In the genomic region with DNA sequence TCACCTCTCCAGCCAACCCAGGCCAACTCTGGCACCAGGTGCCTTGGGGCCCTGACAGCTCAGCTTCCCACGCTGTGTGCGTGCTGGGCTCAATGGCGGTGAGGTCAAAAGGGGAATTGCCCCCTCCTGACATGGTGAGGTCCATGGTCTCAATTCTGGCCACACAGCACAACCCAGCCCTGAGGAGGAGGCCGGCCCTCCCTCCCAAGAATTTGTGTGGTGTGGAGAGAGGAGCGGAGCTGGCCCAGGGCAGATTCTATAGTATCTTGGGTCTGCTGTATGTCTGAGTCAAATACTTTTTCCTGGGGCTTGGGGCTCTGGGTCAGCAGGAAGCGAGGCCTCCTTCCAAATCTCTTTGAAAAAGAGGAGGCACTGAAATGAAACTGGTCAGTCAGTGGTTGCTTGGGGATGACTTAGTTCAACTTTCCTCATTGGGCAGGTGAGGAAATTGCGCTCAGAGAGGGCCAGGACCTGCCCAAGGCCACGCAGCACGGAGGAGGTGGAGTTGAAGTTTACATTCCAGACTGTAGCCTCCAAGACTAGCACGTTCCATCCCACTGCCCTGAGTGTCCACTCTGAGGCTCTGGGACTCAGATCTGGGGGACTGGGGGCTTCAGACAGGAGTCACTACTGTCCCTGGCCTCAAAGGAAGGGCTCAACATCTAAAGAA, we compare ENCODE assay signal across 23 cellular contexts.
"Had no signal": no experiment of that assay in that cellular context is flagged by ENCODE, and none has a peak within 500 bp of the region (broad histone marks: within the 10 kb centered on the region; RNA-seq: fewer than 3 reads in every experiment).

No MANE protein-coding gene starts in this region.

- H3K27me3 Mint-ChIP-seq: activated naive CD8-positive, alpha-beta T cell; dendritic cell treated with granulocyte-macrophage colony-stimulating factor and Interleukin-4, amounts not matched to agents 40 ng/mL and 50 ng/mL, for 4 days had no signal

- H3K4me1 ChIP-seq: left lung, parathyroid adenoma had no signal

- DNase-seq: activated CD4-positive, alpha-beta T cell treated with anti-CD3 and anti-CD28 coated beads for 4 hours; activated CD4-positive, alpha-beta T cell treated with anti-CD3 and anti-CD28 coated beads, Interleukin-2, amount 50 U/mL, for 4 hours; activated naive CD4-positive, alpha-beta T cell; activated T-cell treated with anti-CD3 and anti-CD28 coated beads for 4 hours; activated T-cell treated with anti-CD3 and anti-CD28 coated beads, Interleukin-2, amount 50 U/mL, for 72 hours; foreskin keratinocyte; heart right ventricle; left lung; nephron progenitor cell; nucleus accumbens; stimulated activated CD4-positive, alpha-beta T cell treated with anti-CD3 and anti-CD28 coated beads, Interleukin-12 subunit alpha, Interleukin-12 subunit beta, amount 100 ng/mL, for 4 hours; stimulated activated CD4-positive, alpha-beta T cell treated with anti-CD3 and anti-CD28 coated beads, Interleukin-4, amount 100 ng/mL, for 1 hour; stimulated activated naive CD8-positive, alpha-beta T cell treated with anti-CD3 and anti-CD28 coated beads, Interleukin-15, Interleukin-2, amounts not matched to agents 100 U/mL and 50 U/mL, for 24 hours; upper lobe of right lung had no signal

- H2AFZ ChIP-seq: parathyroid adenoma had no signal

- H3K79me2 ChIP-seq: parathyroid adenoma had no signal

- H3K4me3 ChIP-seq: cardiac muscle cell, esophagus muscularis mucosa, heart right ventricle, left lung, lung, right atrium auricular region, upper lobe of right lung had no signal

- H3K4me3 Mint-ChIP-seq: activated naive CD8-positive, alpha-beta T cell; activated T-cell treated with anti-CD3 and anti-CD28 coated beads, Interleukin-2, amount 50 U/mL, for 72 hours; brain; dendritic cell treated with granulocyte-macrophage colony-stimulating factor and Interleukin-4, amounts not matched to agents 40 ng/mL and 50 ng/mL, for 4 days; nephron progenitor cell had no signal

- H3K9ac ChIP-seq: parathyroid adenoma had no signal

- H3K27ac ChIP-seq: cardiac muscle cell, foreskin keratinocyte, left lung, parathyroid adenoma, right atrium auricular region, upper lobe of right lung, VCaP had no signal

- H3K27ac Mint-ChIP-seq: activated naive CD8-positive, alpha-beta T cell; activated T-cell treated with anti-CD3 and anti-CD28 coated beads, Interleukin-2, amount 50 U/mL, for 72 hours; dendritic cell treated with granulocyte-macrophage colony-stimulating factor and Interleukin-4, amounts not matched to agents 40 ng/mL and 50 ng/mL, for 4 days; nephron progenitor cell had no signal

- H3K9me3 Mint-ChIP-seq: activated T-cell treated with anti-CD3 and anti-CD28 coated beads, Interleukin-2, amount 50 U/mL, for 72 hours; dendritic cell treated with granulocyte-macrophage colony-stimulating factor and Interleukin-4, amounts not matched to agents 40 ng/mL and 50 ng/mL, for 4 days; nephron progenitor cell had no signal

- H3K27me3 ChIP-seq: cardiac muscle cell, foreskin keratinocyte, heart right ventricle, left lung, right atrium auricular region, upper lobe of right lung had no signal

- ATAC-seq: activated T-cell treated with anti-CD3 and anti-CD28 coated beads, Interleukin-2, amount 50 U/mL, for 72 hours; foreskin keratinocyte; left lung; stimulated activated naive CD8-positive, alpha-beta T cell treated with anti-CD3 and anti-CD28 coated beads, Interleukin-15, Interleukin-2, amounts not matched to agents 100 U/mL and 50 U/mL, for 24 hours; upper lobe of right lung had no signal

- H3K36me3 Mint-ChIP-seq: activated naive CD8-positive, alpha-beta T cell had no signal

- H3K9me3 ChIP-seq: esophagus muscularis mucosa, heart right ventricle, left lung, right atrium auricular region, upper lobe of right lung had no signal

- H3K36me3 ChIP-seq: cardiac muscle cell, esophagus muscularis mucosa, right atrium auricular region, upper lobe of right lung had no signal
